ENCODE assay signal across 19 cellular contexts in the genomic region with DNA sequence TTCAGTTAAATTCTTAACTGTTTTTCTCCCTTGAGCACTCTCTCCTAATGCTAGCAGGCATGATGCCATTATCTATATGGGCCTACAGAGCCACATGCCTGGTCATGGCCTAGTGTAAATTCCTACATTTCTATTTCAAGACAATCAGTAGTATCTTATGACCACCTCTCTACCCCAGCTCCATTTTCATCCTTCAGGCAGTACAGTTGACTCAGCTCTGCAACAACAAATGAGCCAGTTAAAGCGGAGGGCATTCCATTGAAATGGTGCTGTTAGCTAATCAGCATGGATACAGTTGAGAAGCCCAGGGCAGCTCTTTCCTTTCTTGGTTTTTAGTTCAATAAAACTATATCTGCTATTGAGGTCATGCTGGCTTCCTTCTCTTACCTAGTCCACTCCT.
"Had no signal": no experiment of that assay in that cellular context is flagged by ENCODE, and none has a peak within 500 bp of the region (broad histone marks: within the 10 kb centered on the region; RNA-seq: fewer than 3 reads in every experiment).

No MANE protein-coding gene starts in this region.

- H3K4me3 ChIP-seq: esophagus muscularis mucosa, lung, right atrium auricular region, tibial artery, vagina had no signal

- H3K4me1 ChIP-seq: vagina had no signal

- H3K4me3 Mint-ChIP-seq: activated naive CD8-positive, alpha-beta T cell treated with anti-CD3 and anti-CD28 coated beads, Interleukin-2, amount 50 U/mL, for 24 hours; central memory CD8-positive, alpha-beta T cell; naive B cell; stimulated activated effector memory CD8-positive, alpha-beta T cell treated with anti-CD3 and anti-CD28 coated beads, Interleukin-12 subunit alpha, Interleukin-12 subunit beta, amount 100 ng/mL, for 72 hours had no signal

- H3K27me3 Mint-ChIP-seq: activated naive CD8-positive, alpha-beta T cell treated with anti-CD3 and anti-CD28 coated beads, Interleukin-2, amount 50 U/mL, for 24 hours; central memory CD8-positive, alpha-beta T cell had no signal

- H3K27ac ChIP-seq: esophagus muscularis mucosa, vagina, WERI-Rb-1 had no signal

- H3K4me1 Mint-ChIP-seq: activated naive CD8-positive, alpha-beta T cell treated with anti-CD3 and anti-CD28 coated beads, Interleukin-2, amount 50 U/mL, for 24 hours; central memory CD8-positive, alpha-beta T cell; naive B cell; stimulated activated effector memory CD8-positive, alpha-beta T cell treated with anti-CD3 and anti-CD28 coated beads, Interleukin-12 subunit alpha, Interleukin-12 subunit beta, amount 100 ng/mL, for 72 hours had no signal

- DNase-seq: activated CD4-positive, alpha-beta T cell treated with anti-CD3 and anti-CD28 coated beads for 4 hours; activated CD8-positive, alpha-beta memory T cell treated with anti-CD3 and anti-CD28 coated beads for 24 hours; activated naive CD4-positive, alpha-beta T cell treated with Interleukin-2 at 50 U/mL for 16 hours; activated naive CD8-positive, alpha-beta T cell treated with anti-CD3 and anti-CD28 coated beads, Interleukin-2, amount 50 U/mL, for 24 hours; dermis blood vessel endothelial cell; left colon; naive B cell; posterior cingulate gyrus; small intestine; T1000; tibial artery; WERI-Rb-1 had no signal

- H3K27me3 ChIP-seq: esophagus muscularis mucosa, right atrium auricular region, tibial artery, vagina had no signal

- H3K27ac Mint-ChIP-seq: activated naive CD8-positive, alpha-beta T cell treated with anti-CD3 and anti-CD28 coated beads, Interleukin-2, amount 50 U/mL, for 24 hours; naive B cell; stimulated activated effector memory CD8-positive, alpha-beta T cell treated with anti-CD3 and anti-CD28 coated beads, Interleukin-12 subunit alpha, Interleukin-12 subunit beta, amount 100 ng/mL, for 72 hours had no signal

- H3K9me3 ChIP-seq: esophagus muscularis mucosa, right atrium auricular region, tibial artery, vagina had no signal

- H3K9me3 Mint-ChIP-seq: activated naive CD8-positive, alpha-beta T cell treated with anti-CD3 and anti-CD28 coated beads, Interleukin-2, amount 50 U/mL, for 24 hours; central memory CD8-positive, alpha-beta T cell; naive B cell; stimulated activated effector memory CD8-positive, alpha-beta T cell treated with anti-CD3 and anti-CD28 coated beads, Interleukin-12 subunit alpha, Interleukin-12 subunit beta, amount 100 ng/mL, for 72 hours had no signal

- FAIRE-seq: endometrium had no signal
